In genomic region chr12:12091977-12092663, GRCh38 we compare ENCODE assay signal across 15 cellular contexts. TPM values are rescaled to one million over a fixed set of nuclear protein-coding genes. Genes with fewer than 3 reads are reported as not detected.
A peak's percentile ranks its signal among the peaks of the same experiment; 100 is the strongest.
DNase-seq lines count a peak whose midpoint lies in the region; ATAC-seq and TF ChIP-seq lines count a peak whose summit lies in the region.
"Had no signal": no experiment of that assay in that cellular context is flagged by ENCODE, and none has a peak within 500 bp of the region (broad histone marks: within the 10 kb centered on the region; RNA-seq: fewer than 3 reads in every experiment).

No MANE protein-coding gene starts in this region.

- no peak overlapping the region for H3K4me3 ChIP-seq in left lung
- H3K4me3 ChIP-seq: HAP-1, uterus had no signal

- H3K4me1 ChIP-seq in left lung = peaks cover 0 to 13% of the 10 kb centered on the region in 2 donors
- H3K4me1 ChIP-seq: uterus had no signal

- DNase-seq in Ammon's horn (ENCODE audit: low spot score) (peak; percentile 8), NCI-H1092 treated with DMSO at 0.1 percent for 48 hours (lab: John Stamatoyannopoulos, UW) (peak; percentile 74), SHP77 (lab: John Stamatoyannopoulos, UW) (peak; percentile 40 to 63), left lung (no peak), ureter (ENCODE audit: low spot score) (no peak), epidermal melanocyte (ENCODE audit: insufficient read length, low spot score) (no peak), KBM-7 (no peak)
- DNase-seq: activated CD4-positive, alpha-beta T cell treated with anti-CD3 and anti-CD28 coated beads, Interleukin-2, amount 50 U/mL, for 4 hours; activated gamma-delta T cell treated with Interleukin-2 at 50 U/mL for 16 hours had no signal

- no peaks in the 10 kb centered on the region for H3K9me3 ChIP-seq in left lung
- H3K9me3 ChIP-seq: HAP-1, uterus had no signal

- TF ChIP-seq CTCF in left lung (IDR thresholded peaks at IDR 0.05) = no peak

- H3K36me3 ChIP-seq in left lung = no peaks in the 10 kb centered on the region
- H3K36me3 ChIP-seq: HAP-1, uterus had no signal

- peak; percentile 47 for ATAC-seq in left lung
- ATAC-seq in GM19397 (IDR thresholded peaks at IDR 0.05; ENCODE audit: unreplicated experiment) = no peak

- in situ Hi-C loops in KBM-7 (cut with MboI; ENCODE audit: low pct_unique_long_range_greater_than_20kb, low sequenced_read_pairs) = loop anchor here (25.0 kb wide), 2 partner anchors 245 to 595 kb away; partner anchors contain the start of gene GPR19

- no peak overlapping the region for H3K27ac ChIP-seq in left lung
- H3K27ac ChIP-seq: parathyroid adenoma, uterus had no signal

- H3K27me3 ChIP-seq in left lung = no peaks in the 10 kb centered on the region
- H3K27me3 ChIP-seq: uterus had no signal

- intact Hi-C loops in left lung (cut with DNase I) = no loop called here

RNA-seq across cellular contexts. Expression of gene BCL2L14, which starts 21.4 kb away (rescaled TPM):
- total RNA-seq in left lung (1 to 10 TPM in 1 of 2 donors, under 1 TPM in 1; 0.65 to 1.7 TPM), ureter (17.4 TPM)
- total RNA-seq: epithelial cell of proximal tubule, NCI-H460, uterus had no signal

Comparison
In these comparisons a context has a peak if more than half of its experiments do, and no peak if none do; other contexts are left out.
1. DNase-seq: peak in Ammon's horn (single experiment), NCI-H1092 treated with DMSO at 0.1 percent for 48 hours (single experiment) and SHP77 (2 of 2); none in left lung (0 of 2), ureter (single experiment), epidermal melanocyte (single experiment) and KBM-7 (single experiment).